ENCODE assay signal across 10 cellular contexts in the genomic region with DNA sequence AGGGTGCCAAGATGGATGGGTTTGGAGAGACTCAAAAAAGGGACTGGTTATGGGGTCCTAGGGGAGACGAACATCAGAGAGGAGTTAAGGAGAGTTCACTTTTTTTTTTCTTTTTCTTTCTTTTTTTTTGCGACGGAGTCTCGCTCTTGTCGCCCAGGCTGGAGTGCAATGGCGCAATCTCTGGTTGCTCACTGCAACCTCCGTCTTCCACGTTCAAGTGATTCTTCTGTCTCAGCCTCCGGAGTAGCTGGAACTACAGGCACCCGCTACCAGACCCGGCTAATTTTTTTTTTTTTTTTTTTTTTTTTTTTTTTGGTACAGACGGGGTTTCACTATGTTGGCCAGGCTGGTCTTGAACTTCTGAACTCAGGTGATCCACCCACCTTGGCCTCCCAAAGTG. TPM values are rescaled to one million over a fixed set of nuclear protein-coding genes. Genes with fewer than 3 reads are reported as not detected.
DNase-seq lines count a peak whose midpoint lies in the region; ATAC-seq, FAIRE-seq and TF ChIP-seq lines count a peak whose summit lies in the region.
"Had no signal": no experiment of that assay in that cellular context is flagged by ENCODE, and none has a peak within 500 bp of the region (broad histone marks: within the 10 kb centered on the region; RNA-seq: fewer than 3 reads in every experiment).

No MANE protein-coding gene starts in this region.

- intact Hi-C loops in right cardiac atrium (cut with DNase I) = no loop called here
- intact Hi-C loops in mucosa of descending colon (cut with DNase I, micrococcal nuclease) = no loop called here
- intact Hi-C loops in testis (cut with DNase I; ENCODE audit: low total_unique reads) = no loop called here

- DNase-seq in right cardiac atrium = no peak
- no peak for DNase-seq in right atrium auricular region (ENCODE audit: low spot score)
- no peak for DNase-seq in mucosa of descending colon
- no peak for DNase-seq in urothelium cell line (ENCODE audit: low spot score)
- DNase-seq in AG08395 (ENCODE audit: low spot score) = no peak
- no peak for DNase-seq in stimulated activated CD8-positive, alpha-beta memory T cell treated with anti-CD3 and anti-CD28 coated beads, Interleukin-4, amount 100 ng/mL, for 48 hours
- no peak for DNase-seq in testis

- TF ChIP-seq CTCF in right atrium auricular region (IDR thresholded peaks at IDR 0.05) (no peak), brain (conservative IDR thresholded peaks at IDR 0.05) (no peak), mucosa of descending colon (IDR thresholded peaks at IDR 0.05) (no peak), testis (IDR thresholded peaks at IDR 0.05) (no peak)

- H3K27ac ChIP-seq in right cardiac atrium (ENCODE audit: low read length) (no peak overlapping the region), right atrium auricular region (no peak overlapping the region), testis (no peak overlapping the region)

- no peak for FAIRE-seq in urothelium cell line (lab: Jason Lieb, UNC)

- H3K27me3 Mint-ChIP-seq in brain = peaks cover 89% of the 10 kb centered on the region

- H3K4me3 ChIP-seq in right cardiac atrium (ENCODE audit: low read length) (peak overlapping the region; percentile 41), right atrium auricular region (peak overlapping the region in 1 of 2 donors; percentile 48), mucosa of descending colon (peak overlapping the region; percentile 65), testis (peak overlapping the region in 1 of 2 donors; percentile 58)

- peaks cover 0 to 6% (median 0%) of the 10 kb centered on the region in 5 experiments for H3K9me3 Mint-ChIP-seq in brain

- ATAC-seq in right cardiac atrium = no peak
- ATAC-seq in mucosa of descending colon = no peak

- H3K4me1 ChIP-seq in right cardiac atrium (ENCODE audit: control insufficient read depth, insufficient read depth, low read length) = peaks cover 2% of the 10 kb centered on the region
- peaks cover 0 to 19% of the 10 kb centered on the region in 2 donors for H3K4me1 ChIP-seq in right atrium auricular region
- peaks cover 11% of the 10 kb centered on the region for H3K4me1 ChIP-seq in mucosa of descending colon (ENCODE audit: low read depth)
- H3K4me1 ChIP-seq in testis = peaks cover 8% of the 10 kb centered on the region

- no peaks in the 10 kb centered on the region for H3K27me3 ChIP-seq in right cardiac atrium (ENCODE audit: control insufficient read depth, insufficient read depth)
- peaks cover 0 to 6% of the 10 kb centered on the region in 2 donors for H3K27me3 ChIP-seq in right atrium auricular region
- H3K27me3 ChIP-seq in testis = no peaks in the 10 kb centered on the region

- peak overlapping the region in 2 of 5 experiments; percentile 65 to 85 for H3K27ac Mint-ChIP-seq in brain

- H3K36me3 ChIP-seq in right atrium auricular region (no peaks in the 10 kb centered on the region), mucosa of descending colon (ENCODE audit: low read depth) (no peaks in the 10 kb centered on the region), testis (ENCODE audit: low read depth, missing control alignments) (no peaks in the 10 kb centered on the region)

- TF ChIP-seq POLR2A in testis (IDR thresholded peaks at IDR 0.05) = no peak

- peaks cover 16% of the 10 kb centered on the region for H3K4me1 Mint-ChIP-seq in brain

- H3K36me3 Mint-ChIP-seq in brain = no peaks in the 10 kb centered on the region

- H3K9me3 ChIP-seq in right cardiac atrium (ENCODE audit: control insufficient read depth, low read length) (no peaks in the 10 kb centered on the region), right atrium auricular region (no peaks in the 10 kb centered on the region), mucosa of descending colon (no peaks in the 10 kb centered on the region), testis (no peaks in the 10 kb centered on the region)

- H3K4me3 Mint-ChIP-seq in brain = peak overlapping the region; percentile 86 to 88 (median 87)

- 55% methylated on average over 12 of the region's 12 CpGs for WGBS in right cardiac atrium
- WGBS in testis, 2 donors = 42 to 49% methylated on average over 12 of the region's 12 CpGs

RNA-seq across cellular contexts. Expression of a gene that starts 1.2 kb away (rescaled TPM):
- total RNA-seq in right cardiac atrium = 1 to 10 TPM in 1 of 4 donors, under 1 TPM in 3; 0.46 to 1.1 (median 0.66) TPM
- polyA plus RNA-seq in right cardiac atrium = 0.43 TPM
- 10 to 100 TPM in 1 of 2 donors, 1 to 10 TPM in 1; 6.5 to 13.0 TPM for total RNA-seq in right atrium auricular region
- polyA plus RNA-seq in brain (ENCODE audit: insufficient read depth, low read depth, low replicate concordance) = 151 TPM
- 100 to 1,000 TPM; 167 to 415 (median 324) TPM for total RNA-seq in mucosa of descending colon
- total RNA-seq in testis = 10 to 100 TPM in 1 of 2 donors, 1 to 10 TPM in 1; 9.5 to 10.5 TPM
- 7.2 TPM for polyA plus RNA-seq in testis (ENCODE audit: insufficient read depth, low read depth, low replicate concordance)
- total RNA-seq: G401 had no signal

RNA-seq across cellular contexts. Expression of a gene that starts 16.5 kb away (rescaled TPM):
- total RNA-seq in right cardiac atrium (not detected), right atrium auricular region (not detected), mucosa of descending colon (100 to 1,000 TPM in 2 of 3 donors, 10 to 100 TPM in 1; 57.5 to 186 (median 154) TPM), testis (under 1 TPM; 0.43 to 0.55 TPM)
- polyA plus RNA-seq in right cardiac atrium (not detected), brain (ENCODE audit: insufficient read depth, low read depth, low replicate concordance) (0.66 TPM), testis (ENCODE audit: insufficient read depth, low read depth, low replicate concordance) (not detected)
- total RNA-seq: G401; T-helper 1 cell treated with Interleukin-12 subunit alpha and Interleukin-12 subunit beta and Interleukin-4 antibody, amounts not matched to agents 30 ng/mL and 1 ng/mL, for 36 hours had no signal

RNA-seq across cellular contexts. Expression of a gene that starts 29.0 kb away (rescaled TPM):
- total RNA-seq in right cardiac atrium = not detected
- polyA plus RNA-seq in right cardiac atrium = not detected
- total RNA-seq in right atrium auricular region = not detected
- polyA plus RNA-seq in brain (ENCODE audit: insufficient read depth, low read depth, low replicate concordance) = 2.3 TPM
- 1 to 10 TPM; 1.6 to 6.2 (median 3.5) TPM for total RNA-seq in mucosa of descending colon
- total RNA-seq in testis = under 1 TPM; 0.24 to 0.50 TPM
- 0.91 TPM for polyA plus RNA-seq in testis (ENCODE audit: insufficient read depth, low read depth, low replicate concordance)

RNA-seq across cellular contexts. Expression of a gene that starts 37.8 kb away (rescaled TPM):
- total RNA-seq in right cardiac atrium (10 to 100 TPM; 17.1 to 19.6 (median 18.8) TPM), right atrium auricular region (10 to 100 TPM; 11.6 to 15.7 TPM), mucosa of descending colon (10 to 100 TPM; 29.6 to 47.6 (median 36.5) TPM), testis (10 to 100 TPM; 11.1 to 21.6 TPM)
- polyA plus RNA-seq in right cardiac atrium (30.6 TPM), brain (ENCODE audit: insufficient read depth, low read depth, low replicate concordance) (45.6 TPM), testis (ENCODE audit: insufficient read depth, low read depth, low replicate concordance) (22.6 TPM)

RNA-seq across cellular contexts. Expression of a gene that starts 38.1 kb away (rescaled TPM):
- total RNA-seq in right cardiac atrium (10 to 100 TPM; 14.4 to 25.7 (median 19.3) TPM), right atrium auricular region (10 to 100 TPM; 10.1 to 14.8 TPM), mucosa of descending colon (10 to 100 TPM; 22.2 to 37.5 (median 36.5) TPM), testis (10 to 100 TPM; 22.4 to 38.2 TPM)
- polyA plus RNA-seq in right cardiac atrium (15.6 TPM), brain (ENCODE audit: insufficient read depth, low read depth, low replicate concordance) (55.0 TPM), testis (ENCODE audit: insufficient read depth, low read depth, low replicate concordance) (26.3 TPM)

Comparison
In these comparisons a context has a peak if more than half of its experiments do, and no peak if none do; other contexts are left out.
1. RNA of a gene that starts 1.2 kb away (total RNA-seq): 167 to 415 TPM in mucosa of descending colon; 6.5 to 13.0 TPM in right atrium auricular region, 9.5 to 10.5 TPM in testis and 0.46 to 1.1 TPM in right cardiac atrium; every median in the first group is over 10 times any median in the second.
2. RNA of a gene that starts 16.5 kb away (total RNA-seq): 57.5 to 186 TPM in mucosa of descending colon; 0.43 to 0.55 TPM in testis, not detected in right cardiac atrium and not detected in right atrium auricular region; every median in the first group is over 10 times any median in the second.